8 cellular contexts compared by ENCODE assay signal in the genomic region with DNA sequence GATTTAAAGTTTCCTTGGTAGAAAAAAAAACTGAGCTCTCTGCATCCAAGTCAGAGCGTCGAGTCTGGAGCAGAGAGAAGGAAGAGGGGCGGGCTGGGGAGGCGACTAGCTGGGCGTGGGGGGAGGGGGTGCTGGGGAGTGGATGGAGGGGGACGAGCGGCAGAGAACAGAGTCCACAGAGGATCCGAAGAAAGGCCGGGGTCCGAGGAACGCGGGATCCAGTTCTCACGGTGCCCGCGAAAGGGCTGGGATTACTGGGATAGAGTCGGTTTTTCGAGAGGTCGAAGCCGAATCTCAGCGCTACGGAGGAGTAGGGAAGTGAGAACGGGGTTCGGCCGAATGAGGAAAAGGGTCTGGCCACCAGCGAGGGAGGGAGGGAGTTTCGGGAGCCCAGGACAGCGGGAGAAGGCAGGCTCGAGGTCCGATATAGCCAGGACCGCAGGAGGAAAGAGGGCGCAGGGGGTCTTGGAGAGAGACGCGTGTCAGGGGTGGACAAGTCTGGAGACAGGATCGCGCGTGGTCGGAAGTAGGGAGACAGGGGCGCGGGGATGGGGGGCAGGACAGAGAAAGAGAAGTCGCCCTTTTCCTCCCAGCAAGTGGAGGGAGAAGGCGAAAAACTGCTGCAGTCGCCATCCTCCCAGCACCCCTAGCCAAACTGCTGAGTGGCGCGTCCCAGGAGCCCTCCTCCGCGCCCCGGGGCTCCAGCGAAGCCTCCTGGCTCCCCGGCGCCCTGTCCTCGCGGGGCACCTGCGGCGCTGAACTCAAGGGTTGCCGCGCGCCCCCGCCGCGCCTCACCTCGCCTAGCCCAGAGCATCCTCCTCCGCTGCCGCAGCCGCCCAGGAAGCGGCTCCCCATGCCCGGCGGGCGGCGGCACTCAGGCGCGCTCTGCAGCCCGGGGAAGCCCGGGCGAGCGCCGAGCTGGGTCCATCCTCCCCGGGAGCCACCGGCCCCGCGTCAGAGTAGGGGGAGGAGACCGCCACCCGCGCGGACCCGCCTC. TPM values are rescaled to one million over a fixed set of nuclear protein-coding genes. Genes with fewer than 3 reads are reported as not detected.
DNase-seq lines count a peak whose midpoint lies in the region; ATAC-seq lines count a peak whose summit lies in the region.

DAB1 (minus strand) TSS at position 926 of the 997 bp plus-strand sequence. CDS start 133,030 bp downstream, outside the sequence.

- H3K27ac ChIP-seq in BLaER1 = peak within 1 kb of the TSS; percentile 22; the same call in 1 of the 2 replicates

- no peaks in the 10 kb centered on the region for H3K9me3 Mint-ChIP-seq in effector memory CD8-positive, alpha-beta T cell

- H3K4me1 ChIP-seq in BLaER1 (peaks cover 6% of the 10 kb centered on the region; the same call in 1 of the 2 replicates), mucosa of stomach (ENCODE audit: control insufficient read depth, insufficient read depth, low read length) (peaks cover 12% of the 10 kb centered on the region)

- H3K27me3 ChIP-seq in BLaER1 = peaks cover 64% of the 10 kb centered on the region
- peaks cover 31% of the 10 kb centered on the region for H3K27me3 ChIP-seq in mucosa of stomach (ENCODE audit: control insufficient read depth, insufficient read depth, low read length)

- H3K27ac Mint-ChIP-seq in effector memory CD8-positive, alpha-beta T cell = no peak within 1 kb of the TSS

- no peaks in the 10 kb centered on the region for H4K20me1 ChIP-seq in BLaER1

- H3K9ac ChIP-seq in BLaER1 (peak within 1 kb of the TSS; percentile 73), mucosa of stomach (ENCODE audit: low read length) (peak within 1 kb of the TSS; percentile 29)

- ATAC-seq in effector memory CD8-positive, alpha-beta T cell (replicated peaks) = peak; percentile 66
- ATAC-seq in GM18858 (IDR thresholded peaks at IDR 0.05; ENCODE audit: unreplicated experiment) = no peak

- H3K36me3 Mint-ChIP-seq in effector memory CD8-positive, alpha-beta T cell (ENCODE audit: insufficient read depth) = no peaks in the 10 kb centered on the region

- H3K27me3 Mint-ChIP-seq in effector memory CD8-positive, alpha-beta T cell = peaks cover 56 to 72% of the 10 kb centered on the region in 2 donors

- H3K4me3 Mint-ChIP-seq in effector memory CD8-positive, alpha-beta T cell = peak within 1 kb of the TSS in 1 of 2 donors; percentile 75

- DNase-seq in NCI-H1105 treated with DMSO at 0.1 percent for 48 hours (lab: John Stamatoyannopoulos, UW) = peak; percentile 33
- DNase-seq in effector memory CD8-positive, alpha-beta T cell = no peak
- DNase-seq in H4 (ENCODE audit: low spot score) = no peak
- DNase-seq in activated gamma-delta T cell treated with Interleukin-2 at 50 U/mL for 16 hours = no peak
- no peak for DNase-seq in GM19240 (ENCODE audit: insufficient read length, low spot score)

- no peaks in the 10 kb centered on the region for H3K9me3 ChIP-seq in BLaER1
- no peaks in the 10 kb centered on the region for H3K9me3 ChIP-seq in mucosa of stomach (ENCODE audit: control insufficient read depth, low read length)

- peaks cover 0 to 9% of the 10 kb centered on the region in 2 donors for H3K4me1 Mint-ChIP-seq in effector memory CD8-positive, alpha-beta T cell (ENCODE audit: low read depth in 2 of 2)

- peak within 1 kb of the TSS; percentile 94 for H3K4me2 ChIP-seq in BLaER1

- H3K4me3 ChIP-seq in BLaER1 = peak within 1 kb of the TSS; percentile 77
- H3K4me3 ChIP-seq in mucosa of stomach (ENCODE audit: low read length) = peak within 1 kb of the TSS; percentile 84

- H3K36me3 ChIP-seq in BLaER1 (no peaks in the 10 kb centered on the region), mucosa of stomach (ENCODE audit: control insufficient read depth, insufficient read depth, low read length) (no peaks in the 10 kb centered on the region)

RNA-seq across cellular contexts. Expression of gene DAB1, which starts in this region (rescaled TPM):
- total RNA-seq in H4 (2014; rRNA removed; shearing (Covaris generic)) = not detected in 2 replicates
